28 cellular contexts compared by ENCODE assay signal in the genomic region with DNA sequence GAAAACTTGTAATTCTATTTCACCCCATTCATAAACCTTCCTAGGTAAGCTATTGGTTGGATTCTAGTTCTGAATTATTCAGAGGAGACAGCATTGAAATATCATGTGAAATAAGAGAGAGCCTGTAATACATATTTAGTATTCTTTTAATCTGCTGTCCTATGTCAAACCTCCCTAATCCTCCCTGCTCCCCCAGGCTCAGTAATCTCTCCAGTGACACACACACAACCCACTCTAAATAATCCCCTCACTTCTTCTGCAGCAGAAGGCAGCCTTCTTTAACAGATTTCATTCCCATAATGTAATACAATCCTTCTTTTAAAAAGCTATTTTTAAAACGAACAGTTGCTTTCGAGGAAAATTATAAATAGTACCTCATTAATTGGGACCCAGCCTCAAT.
"Had no signal": no experiment of that assay in that cellular context is flagged by ENCODE, and none has a peak within 500 bp of the region (broad histone marks: within the 10 kb centered on the region; RNA-seq: fewer than 3 reads in every experiment).

No MANE protein-coding gene starts in this region.

- ATAC-seq: activated naive CD4-positive, alpha-beta T cell treated with anti-CD3 and anti-CD28 coated beads, Interleukin-2, amount 50 U/mL, for 72 hours; activated T-cell treated with anti-CD3 and anti-CD28 coated beads, Interleukin-2, amount 50 U/mL, for 72 hours; effector memory CD8-positive, alpha-beta T cell; foreskin keratinocyte; gastrocnemius medialis; heart left ventricle; WTC11 had no signal

- H3K9me3 ChIP-seq: esophagus muscularis mucosa, gastrocnemius medialis, heart left ventricle had no signal

- H3K27me3 ChIP-seq: brain microvascular endothelial cell, esophagus muscularis mucosa, foreskin keratinocyte, gastrocnemius medialis had no signal

- H3K27ac ChIP-seq: brain microvascular endothelial cell, coronary artery, esophagus muscularis mucosa, foreskin keratinocyte, gastrocnemius medialis, heart left ventricle had no signal

- DNase-seq: activated CD4-positive, alpha-beta memory T cell treated with anti-CD3 and anti-CD28 coated beads, Interleukin-2, amount 10 ng/mL, durations not matched to agents 7 days and 5 days; activated CD4-positive, alpha-beta T cell treated with anti-CD3 and anti-CD28 coated beads for 1 hour; activated CD4-positive, alpha-beta T cell treated with anti-CD3 and anti-CD28 coated beads for 4 hours; activated CD4-positive, alpha-beta T cell treated with anti-CD3 and anti-CD28 coated beads, Interleukin-2, amount 10 ng/mL, durations not matched to agents 7 days and 5 days; activated CD4-positive, alpha-beta T cell treated with anti-CD3 and anti-CD28 coated beads, Interleukin-2, amount 50 U/mL, for 4 hours; activated CD8-positive, alpha-beta memory T cell treated with anti-CD3 and anti-CD28 coated beads, Interleukin-2, amount 50 U/mL, for 48 hours; activated gamma-delta T cell; activated naive CD4-positive, alpha-beta T cell; activated naive CD4-positive, alpha-beta T cell treated with anti-CD3 and anti-CD28 coated beads, Interleukin-2, amount 10 ng/mL, durations not matched to agents 7 days and 5 days; activated naive CD8-positive, alpha-beta T cell treated with anti-CD3 and anti-CD28 coated beads, Interleukin-2, amount 10 ng/mL, durations not matched to agents 7 days and 5 days; activated T-cell treated with anti-CD3 and anti-CD28 coated beads for 4 hours; activated T-cell treated with anti-CD3 and anti-CD28 coated beads, Interleukin-2, amount 50 U/mL, for 24 hours; activated T-cell treated with anti-CD3 and anti-CD28 coated beads, Interleukin-2, amount 50 U/mL, for 72 hours; amniotic stem cell; anterior cingulate cortex; brain microvascular endothelial cell; effector CD4-positive, alpha-beta T cell; effector memory CD8-positive, alpha-beta T cell; erythroblast; foreskin keratinocyte; gastrocnemius medialis; glutamatergic neuron; heart left ventricle; T-helper 2 cell had no signal

- H3K4me1 ChIP-seq: esophagus muscularis mucosa, foreskin keratinocyte, gastrocnemius medialis, heart left ventricle had no signal

- H3K36me3 ChIP-seq: brain microvascular endothelial cell, esophagus muscularis mucosa, gastrocnemius medialis, heart left ventricle had no signal

- H3K4me3 ChIP-seq: coronary artery, esophagus muscularis mucosa, gastrocnemius medialis, heart left ventricle had no signal
